Comparison of ENCODE assay signal across 18 cellular contexts in the genomic region with DNA sequence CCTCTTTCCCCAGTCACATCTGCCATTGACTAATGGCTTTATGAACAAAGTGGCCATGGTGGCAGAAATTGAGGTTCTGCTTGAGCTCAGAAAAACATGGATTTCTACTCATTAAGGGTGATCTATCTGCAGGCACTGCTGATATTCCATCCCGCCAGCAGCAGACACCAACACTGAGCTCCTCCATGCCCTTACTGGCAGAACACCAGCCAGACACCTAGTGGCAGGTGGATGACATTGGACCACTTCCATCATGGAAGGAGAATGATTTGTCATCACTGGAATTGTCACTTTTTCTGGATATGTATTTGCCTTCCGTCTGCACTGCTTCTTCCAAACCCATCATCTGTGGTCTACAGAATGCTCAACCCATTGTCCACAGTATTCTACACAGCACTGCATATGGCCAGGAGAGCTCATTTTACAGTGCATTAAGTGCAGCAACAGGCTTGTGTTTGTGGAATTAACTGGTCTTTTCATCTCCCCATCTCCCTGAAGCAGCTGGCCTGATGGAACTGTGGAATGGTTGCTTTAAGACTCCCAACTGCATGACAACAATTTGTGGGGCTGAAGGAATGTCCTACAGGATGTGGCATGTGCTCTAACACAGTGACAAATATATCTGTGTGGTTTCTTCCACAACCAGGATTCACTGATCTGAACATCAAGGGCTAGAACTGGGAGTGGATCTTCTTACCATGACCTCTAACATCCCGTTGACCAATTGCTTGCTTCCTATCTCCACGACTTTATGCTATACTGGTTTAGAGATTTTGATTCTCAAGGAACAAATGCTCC.
DNase-seq lines count a peak whose midpoint lies in the region; ATAC-seq, FAIRE-seq and TF ChIP-seq lines count a peak whose summit lies in the region.
"Had no signal": no experiment of that assay in that cellular context is flagged by ENCODE, and none has a peak within 500 bp of the region (broad histone marks: within the 10 kb centered on the region; RNA-seq: fewer than 3 reads in every experiment).

No MANE protein-coding gene starts in this region.

- H3K9me3 ChIP-seq in Caco-2: no peaks in the 10 kb centered on the region

- CTCF ChIA-PET in Caco-2 (lab: Charles Lee): interaction anchor here (1.0 kb wide), 2 partner anchors 103 to 119 kb away, joined by 4 to 6 read pairs; no protein-coding TSS in a partner anchor

- intact Hi-C loops in Caco-2 (cut with micrococcal nuclease; ENCODE audit: unreplicated experiment): no loop called here

- ATAC-seq in GM18861 (IDR thresholded peaks at IDR 0.05; ENCODE audit: unreplicated experiment) (no peak), GM18870 (IDR thresholded peaks at IDR 0.05; ENCODE audit: unreplicated experiment) (no peak), GM19463 (IDR thresholded peaks at IDR 0.05; ENCODE audit: unreplicated experiment) (no peak)
- ATAC-seq: GM12878 had no signal

- no peaks in the 10 kb centered on the region for H3K27me3 ChIP-seq in Caco-2 (replicated peaks; ENCODE audit: control insufficient read depth, insufficient read depth, low read length)

- H3K36me3 Mint-ChIP-seq in Caco-2 (ENCODE audit: insufficient read depth, unreplicated experiment): no peaks in the 10 kb centered on the region
- no peaks in the 10 kb centered on the region for H3K36me3 Mint-ChIP-seq in neural crest cell (ENCODE audit: low read depth)

- BruUV-seq in Caco-2 (replicated peaks; lab: Mats Ljungman, UMichigan): no TSS peak

- H3K4me1 ChIP-seq in Caco-2: no peaks in the 10 kb centered on the region

- H3K27ac ChIP-seq in coronary artery: no peak overlapping the region

- no peak overlapping the region for H3K4me3 Mint-ChIP-seq in Caco-2 (ENCODE audit: unreplicated experiment)
- H3K4me3 Mint-ChIP-seq in neural crest cell: no peak overlapping the region

- TF ChIP-seq CTCF in Caco-2 (IDR thresholded peaks at IDR 0.05; ENCODE audit: insufficient read depth in 1 of 2, low read depth in 1 of 2, low read length in 1 of 2, severe bottlenecking in 1 of 2, unreplicated experiment in 1 of 2): peak; percentile 29 to 34
- 0 out of 2 replicates have a peak, but pooled peaks have one; percentile 9 for TF ChIP-seq CTCF in LNCaP clone FGC (IDR thresholded peaks at IDR 0.05; ENCODE audit: control insufficient read depth, extremely low read depth, insufficient read depth)
- no peak for TF ChIP-seq CTCF in coronary artery (IDR thresholded peaks at IDR 0.05)
- TF ChIP-seq CTCF in neural crest cell (conservative IDR thresholded peaks at IDR 0.05): peak; percentile 24

- H3K9me3 Mint-ChIP-seq in Caco-2 (ENCODE audit: unreplicated experiment) (no peaks in the 10 kb centered on the region), neural crest cell (no peaks in the 10 kb centered on the region)

- H3K4me1 Mint-ChIP-seq in Caco-2 (ENCODE audit: low read depth, unreplicated experiment) (no peaks in the 10 kb centered on the region), neural crest cell (peaks cover 22% of the 10 kb centered on the region)

- H3K4me3 ChIP-seq in Caco-2 (ENCODE audit: low read depth, low read length) (no peak overlapping the region), LNCaP clone FGC (ENCODE audit: low read depth, low read length) (no peak overlapping the region), coronary artery (no peak overlapping the region)
- H3K4me3 ChIP-seq: GM12878 had no signal

- no peak for FAIRE-seq in RCC 7860 (lab: Jason Lieb, UNC)
- FAIRE-seq: A204.1, GM12878 had no signal

- H3K27me3 Mint-ChIP-seq in Caco-2 (ENCODE audit: insufficient read depth, unreplicated experiment) (peaks cover 4% of the 10 kb centered on the region), neural crest cell (ENCODE audit: low read depth) (no peaks in the 10 kb centered on the region)

- H3K27ac Mint-ChIP-seq in Caco-2 (ENCODE audit: unreplicated experiment) (no peak overlapping the region), neural crest cell (ENCODE audit: unreplicated experiment) (no peak overlapping the region)

- no peak for DNase-seq in Caco-2
- no peak for DNase-seq in LNCaP clone FGC (ENCODE audit: low read depth)
- peak; percentile 50 for DNase-seq in coronary artery (ENCODE audit: low spot score)
- no peak for DNase-seq in neural crest cell (ENCODE audit: low read depth, low spot score)
- DNase-seq in RCC 7860 (ENCODE audit: low spot score): no peak
- DNase-seq: C1 segment of cervical spinal cord, DMS153, EL, GOT3, Kasumi-1, MV-4-11, NCI-H1436 treated with DMSO at 0.1 percent for 48 hours, NCI-H345 had no signal

- POLR2A ChIA-PET in Caco-2 (lab: Charles Lee): no interaction called here

- no peaks in the 10 kb centered on the region for H3K36me3 ChIP-seq in Caco-2 (ENCODE audit: control insufficient read depth, insufficient read depth, low read length)
